10 cellular contexts compared by ENCODE assay signal in genomic region chr15:91469627-91470567, GRCh38.
DNase-seq lines count a peak whose midpoint lies in the region; ATAC-seq and TF ChIP-seq lines count a peak whose summit lies in the region.
"Had no signal": no experiment of that assay in that cellular context is flagged by ENCODE, and none has a peak within 500 bp of the region (broad histone marks: within the 10 kb centered on the region; RNA-seq: fewer than 3 reads in every experiment).

No MANE protein-coding gene starts in this region.

- no peak for TF ChIP-seq CTCF in mucosa of descending colon (IDR thresholded peaks at IDR 0.05)
- no peak for TF ChIP-seq CTCF in MM.1S (IDR thresholded peaks at IDR 0.05; ENCODE audit: low read length)

- H3K4me3 ChIP-seq in mucosa of descending colon (no peak overlapping the region), MM.1S (ENCODE audit: low read length) (no peak overlapping the region)
- H3K4me3 ChIP-seq: heart right ventricle had no signal

- peaks cover 3% of the 10 kb centered on the region for H3K4me1 ChIP-seq in mucosa of descending colon (ENCODE audit: low read depth)
- peaks cover 16% of the 10 kb centered on the region for H3K4me1 ChIP-seq in MM.1S (ENCODE audit: low read length)

- no peaks in the 10 kb centered on the region for H4K20me1 ChIP-seq in MM.1S (ENCODE audit: insufficient read depth, low read length)

- H3K79me2 ChIP-seq in MM.1S (ENCODE audit: low read length), result no peaks in the 10 kb centered on the region

- H3K4me1 Mint-ChIP-seq in T-helper 2 cell treated with Interferon-gamma antibody and Interleukin-4, amounts not matched to agents 5 μg/mL and 100 μg/mL, for 36 hours (ENCODE audit: low read depth), result peaks cover 42% of the 10 kb centered on the region

- H3K27ac ChIP-seq in MM.1S (ENCODE audit: low read length), result no peak overlapping the region

- H3K9me3 ChIP-seq in mucosa of descending colon, result no peaks in the 10 kb centered on the region
- H3K9me3 ChIP-seq in MM.1S (replicated peaks; ENCODE audit: insufficient read depth, low read length), result no peaks in the 10 kb centered on the region
- H3K9me3 ChIP-seq: heart right ventricle had no signal

- no peaks in the 10 kb centered on the region for H3K27me3 ChIP-seq in MM.1S (replicated peaks; ENCODE audit: insufficient read depth, low read length)
- H3K27me3 ChIP-seq: heart right ventricle had no signal

- no peaks in the 10 kb centered on the region for H3K9me2 ChIP-seq in MM.1S (replicated peaks; ENCODE audit: insufficient read depth, low read length)

- no peaks in the 10 kb centered on the region for H3K9me3 Mint-ChIP-seq in T-helper 2 cell treated with Interferon-gamma antibody and Interleukin-4, amounts not matched to agents 5 μg/mL and 100 μg/mL, for 36 hours
- H3K9me3 Mint-ChIP-seq: nephron had no signal

- DNase-seq in T-helper 2 cell treated with Interferon-gamma antibody and Interleukin-4, amounts not matched to agents 5 μg/mL and 100 μg/mL, for 36 hours (ENCODE audit: low spot score), result peak; percentile 50
- peak; percentile 60 for DNase-seq in activated T-cell treated with anti-CD3 and anti-CD28 coated beads for 48 hours (ENCODE audit: low read depth)
- DNase-seq in mucosa of descending colon, result peak; percentile 20 to 62 (median 40)
- peak; percentile 50 to 81 for DNase-seq in stimulated activated CD8-positive, alpha-beta memory T cell treated with anti-CD3 and anti-CD28 coated beads, Interleukin-7, amount 100 ng/mL, for 48 hours (ENCODE audit: extremely low read depth in 1 of 2, low read depth in 1 of 2)
- no peak for DNase-seq in MM.1S
- DNase-seq in Ammon's horn (ENCODE audit: low spot score), result no peak
- DNase-seq in LoVo (ENCODE audit: low spot score), result no peak
- DNase-seq: heart right ventricle had no signal

- peak; percentile 89 for ATAC-seq in mucosa of descending colon
- ATAC-seq in GM21825 (IDR thresholded peaks at IDR 0.05; ENCODE audit: unreplicated experiment), result no peak

- H3K36me3 ChIP-seq in mucosa of descending colon (ENCODE audit: low read depth), result no peaks in the 10 kb centered on the region
- no peaks in the 10 kb centered on the region for H3K36me3 ChIP-seq in MM.1S (replicated peaks; ENCODE audit: insufficient read depth, low read length)
- H3K36me3 ChIP-seq: heart right ventricle had no signal

- H3K27me3 Mint-ChIP-seq in T-helper 2 cell treated with Interferon-gamma antibody and Interleukin-4, amounts not matched to agents 5 μg/mL and 100 μg/mL, for 36 hours (ENCODE audit: low read depth), result peaks cover 15% of the 10 kb centered on the region

- peaks cover 2% of the 10 kb centered on the region; the same call in 1 of the 2 replicates for H3F3A ChIP-seq in MM.1S (ENCODE audit: insufficient read depth, low read length)

- intact Hi-C loops in mucosa of descending colon (cut with DNase I, micrococcal nuclease), result no loop called here

- H3K27ac Mint-ChIP-seq in T-helper 2 cell treated with Interferon-gamma antibody and Interleukin-4, amounts not matched to agents 5 μg/mL and 100 μg/mL, for 36 hours, result peak overlapping the region; percentile 76
- H3K27ac Mint-ChIP-seq: nephron had no signal

- no peak overlapping the region for H3K9ac ChIP-seq in MM.1S (ENCODE audit: low read length)

- H3K4me2 ChIP-seq in MM.1S (ENCODE audit: low read depth, low read length), result no peak overlapping the region

- H3K36me3 Mint-ChIP-seq in T-helper 2 cell treated with Interferon-gamma antibody and Interleukin-4, amounts not matched to agents 5 μg/mL and 100 μg/mL, for 36 hours (ENCODE audit: low read depth), result peaks cover 1% of the 10 kb centered on the region

- H3K4me3 Mint-ChIP-seq in T-helper 2 cell treated with Interferon-gamma antibody and Interleukin-4, amounts not matched to agents 5 μg/mL and 100 μg/mL, for 36 hours, result peak overlapping the region; percentile 58
- H3K4me3 Mint-ChIP-seq: nephron had no signal

- no peak overlapping the region for H2AFZ ChIP-seq in MM.1S (ENCODE audit: low read length)

Comparison
In these comparisons a context has a peak if more than half of its experiments do, and no peak if none do; other contexts are left out.
1. DNase-seq: peak in T-helper 2 cell treated with Interferon-gamma antibody and Interleukin-4, amounts not matched to agents 5 μg/mL and 100 μg/mL, for 36 hours (single experiment), activated T-cell treated with anti-CD3 and anti-CD28 coated beads for 48 hours (single experiment), mucosa of descending colon (3 of 3) and stimulated activated CD8-positive, alpha-beta memory T cell treated with anti-CD3 and anti-CD28 coated beads, Interleukin-7, amount 100 ng/mL, for 48 hours (2 of 2); none in MM.1S (single experiment), Ammon's horn (single experiment) and LoVo (single experiment).